Comparison of ENCODE assay signal across 1 cellular context in the genomic region with DNA sequence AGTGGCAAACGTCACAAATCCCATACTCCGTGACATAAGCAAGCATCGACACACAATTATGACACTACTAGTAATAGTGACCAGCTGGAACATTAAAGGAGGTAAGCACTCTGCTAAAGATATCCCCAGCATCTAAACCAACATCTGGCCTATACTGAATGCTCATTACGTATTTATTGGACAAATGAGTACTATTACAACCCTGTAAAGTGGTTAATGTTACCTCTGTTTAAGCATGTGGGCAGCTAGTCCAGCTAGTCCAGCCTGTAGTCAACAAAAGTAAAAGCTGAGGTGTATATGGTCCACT.
TF ChIP-seq lines count a peak whose summit lies in the region.

No MANE protein-coding gene starts in this region.

TF ChIP-seq in SK-N-SH, 30 proteins besides CTCF, POLR2A, EP300 and RAD21 (continued from another document):
- TF ChIP-seq, protein P1, sequence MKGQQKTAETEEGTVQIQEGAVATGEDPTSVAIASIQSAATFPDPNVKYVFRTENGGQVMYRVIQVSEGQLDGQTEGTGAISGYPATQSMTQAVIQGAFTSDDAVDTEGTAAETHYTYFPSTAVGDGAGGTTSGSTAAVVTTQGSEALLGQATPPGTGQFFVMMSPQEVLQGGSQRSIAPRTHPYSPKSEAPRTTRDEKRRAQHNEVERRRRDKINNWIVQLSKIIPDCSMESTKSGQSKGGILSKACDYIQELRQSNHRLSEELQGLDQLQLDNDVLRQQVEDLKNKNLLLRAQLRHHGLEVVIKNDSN (IDR thresholded peaks at IDR 0.05; ENCODE audit: borderline replicate concordance, low read depth) = no peak
- TF ChIP-seq FOSL2 (IDR thresholded peaks at IDR 0.05; ENCODE audit: borderline replicate concordance, low read depth) = no peak
- TF ChIP-seq, protein P2, sequence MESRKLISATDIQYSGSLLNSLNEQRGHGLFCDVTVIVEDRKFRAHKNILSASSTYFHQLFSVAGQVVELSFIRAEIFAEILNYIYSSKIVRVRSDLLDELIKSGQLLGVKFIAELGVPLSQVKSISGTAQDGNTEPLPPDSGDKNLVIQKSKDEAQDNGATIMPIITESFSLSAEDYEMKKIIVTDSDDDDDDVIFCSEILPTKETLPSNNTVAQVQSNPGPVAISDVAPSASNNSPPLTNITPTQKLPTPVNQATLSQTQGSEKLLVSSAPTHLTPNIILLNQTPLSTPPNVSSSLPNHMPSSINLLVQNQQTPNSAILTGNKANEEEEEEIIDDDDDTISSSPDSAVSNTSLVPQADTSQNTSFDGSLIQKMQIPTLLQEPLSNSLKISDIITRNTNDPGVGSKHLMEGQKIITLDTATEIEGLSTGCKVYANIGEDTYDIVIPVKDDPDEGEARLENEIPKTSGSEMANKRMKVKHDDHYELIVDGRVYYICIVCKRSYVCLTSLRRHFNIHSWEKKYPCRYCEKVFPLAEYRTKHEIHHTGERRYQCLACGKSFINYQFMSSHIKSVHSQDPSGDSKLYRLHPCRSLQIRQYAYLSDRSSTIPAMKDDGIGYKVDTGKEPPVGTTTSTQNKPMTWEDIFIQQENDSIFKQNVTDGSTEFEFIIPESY (IDR thresholded peaks at IDR 0.05; ENCODE audit: borderline replicate concordance, low read depth) = no peak
- TF ChIP-seq, protein P3, sequence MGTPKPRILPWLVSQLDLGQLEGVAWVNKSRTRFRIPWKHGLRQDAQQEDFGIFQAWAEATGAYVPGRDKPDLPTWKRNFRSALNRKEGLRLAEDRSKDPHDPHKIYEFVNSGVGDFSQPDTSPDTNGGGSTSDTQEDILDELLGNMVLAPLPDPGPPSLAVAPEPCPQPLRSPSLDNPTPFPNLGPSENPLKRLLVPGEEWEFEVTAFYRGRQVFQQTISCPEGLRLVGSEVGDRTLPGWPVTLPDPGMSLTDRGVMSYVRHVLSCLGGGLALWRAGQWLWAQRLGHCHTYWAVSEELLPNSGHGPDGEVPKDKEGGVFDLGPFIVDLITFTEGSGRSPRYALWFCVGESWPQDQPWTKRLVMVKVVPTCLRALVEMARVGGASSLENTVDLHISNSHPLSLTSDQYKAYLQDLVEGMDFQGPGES (IDR thresholded peaks at IDR 0.05; ENCODE audit: low read depth, low read length) = no peak
- TF ChIP-seq GATA2 (CRISPR knock-in tag; IDR thresholded peaks at IDR 0.05) = no peak
- no peak for TF ChIP-seq TEAD4 (IDR thresholded peaks at IDR 0.05; ENCODE audit: borderline replicate concordance, insufficient read depth)
- TF ChIP-seq TCF12 (IDR thresholded peaks at IDR 0.05) = no peak
- TF ChIP-seq MXI1 (IDR thresholded peaks at IDR 0.05; ENCODE audit: low read depth, low read length) = no peak
- TF ChIP-seq ELF1 (IDR thresholded peaks at IDR 0.05) = no peak
- TF ChIP-seq RFX5 (IDR thresholded peaks at IDR 0.05; ENCODE audit: low read length) = no peak
TF ChIP-seq in SK-N-SH: peak in this region for 0.
